ENCODE assay signal across 8 cellular contexts in the genomic region with DNA sequence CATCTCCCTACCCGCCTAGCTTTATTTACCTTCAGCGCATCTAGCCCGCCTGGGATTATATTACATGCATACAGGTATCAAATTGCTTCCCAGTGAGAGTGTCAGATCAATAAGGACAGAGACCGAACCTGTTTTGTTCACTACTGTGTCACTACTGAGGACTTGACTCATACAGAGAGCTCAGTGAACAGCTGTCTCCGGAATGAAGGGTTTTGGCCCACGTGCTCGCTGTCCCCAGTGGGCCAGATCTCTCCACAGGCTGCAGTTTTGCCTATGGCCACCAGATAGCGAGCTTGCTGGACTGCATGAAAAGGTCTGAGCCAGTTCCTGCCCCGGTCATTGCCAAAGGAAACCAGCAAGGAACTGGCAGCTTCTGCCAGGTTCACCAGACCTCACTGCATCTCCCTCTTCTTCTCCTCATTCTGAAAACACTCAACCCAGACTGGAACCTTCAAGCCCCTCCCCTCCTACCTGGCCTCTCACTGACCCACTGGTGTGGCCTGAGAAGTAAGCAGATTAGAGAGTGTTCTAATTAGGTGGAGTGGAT.
DNase-seq lines count a peak whose midpoint lies in the region; ATAC-seq, FAIRE-seq and TF ChIP-seq lines count a peak whose summit lies in the region.

No MANE protein-coding gene starts in this region.

- ATAC-seq in GM18868 (IDR thresholded peaks at IDR 0.05; ENCODE audit: unreplicated experiment), result peak; percentile 57
- ATAC-seq in pancreas, result peak; percentile 39 to 94 (median 63)

- 41 to 43% methylated on average over 9 of the region's 9 CpGs for WGBS in pancreas, 2 donors

- no peak overlapping the region for H3K27ac ChIP-seq in pancreas

- H3K27me3 ChIP-seq in pancreas, result no peaks in the 10 kb centered on the region

- H3K4me3 ChIP-seq in WI38 (ENCODE audit: low read depth, low read length), result no peak overlapping the region
- no peak overlapping the region for H3K4me3 ChIP-seq in fibroblast of the aortic adventitia (ENCODE audit: low read depth, low read length)
- H3K4me3 ChIP-seq in pancreas, result no peak overlapping the region

- no peaks in the 10 kb centered on the region for H3K9me3 ChIP-seq in pancreas

- H3K36me3 ChIP-seq in pancreas, result peaks cover 0 to 18% (median 3%) of the 10 kb centered on the region in 3 donors

- intact Hi-C loops in pancreas (cut with DNase I), result no loop called here

- DNase-seq in Ammon's horn (ENCODE audit: low spot score) (peak; percentile 22), NCI-H2107 (lab: John Stamatoyannopoulos, UW) (peak; percentile 39), fibroblast of the aortic adventitia (ENCODE audit: low read depth) (peak; percentile 81), pancreas (peak in 3 of 6 donors; percentile 5 to 87 (median 39)), middle frontal gyrus (ENCODE audit: extremely low spot score, low spot score) (no peak)
- no peak for DNase-seq in effector CD8-positive, alpha-beta T cell (lab: John Stamatoyannopoulos, UW)

- H3K4me1 ChIP-seq in pancreas, result peaks cover 0 to 4% (median 0%) of the 10 kb centered on the region in 3 donors

- no peak for FAIRE-seq in pancreas (lab: Jason Lieb, UNC)

- peak; percentile 62 for TF ChIP-seq CTCF in WI38 (IDR thresholded peaks at IDR 0.05; ENCODE audit: low read depth, low read length)
- peak; percentile 82 for TF ChIP-seq CTCF in fibroblast of the aortic adventitia (IDR thresholded peaks at IDR 0.05; ENCODE audit: insufficient read depth, low read length)
- peak in 2 of 4 donors; percentile 13 to 91 for TF ChIP-seq CTCF in pancreas (IDR thresholded peaks at IDR 0.05)

Comparison
In these comparisons a context has a peak if more than half of its experiments do, and no peak if none do; other contexts are left out.
1. DNase-seq: peak in Ammon's horn (single experiment), NCI-H2107 (single experiment) and fibroblast of the aortic adventitia (single experiment); none in effector CD8-positive, alpha-beta T cell (single experiment) and middle frontal gyrus (single experiment).